ENCODE assay signal across 8 cellular contexts in genomic region chr11:67240575-67241389, GRCh38. TPM values are rescaled to one million over a fixed set of nuclear protein-coding genes. Genes with fewer than 3 reads are reported as not detected.
A peak's percentile ranks its signal among the peaks of the same experiment; 100 is the strongest.
DNase-seq lines count a peak whose midpoint lies in the region; ATAC-seq and TF ChIP-seq lines count a peak whose summit lies in the region.

No MANE protein-coding gene starts in this region.

- peaks cover 34% of the 10 kb centered on the region for H3K4me1 Mint-ChIP-seq in Calu3 (ENCODE audit: low read depth, unreplicated experiment)
- peaks cover 61% of the 10 kb centered on the region for H3K4me1 Mint-ChIP-seq in HFFc6 (ENCODE audit: low read depth)

- peak overlapping the region; percentile 93 for H3K27ac Mint-ChIP-seq in Calu3 (ENCODE audit: unreplicated experiment)
- H3K27ac Mint-ChIP-seq in HFFc6: peak overlapping the region; percentile 99

- intact Hi-C loops in Calu3 (cut with micrococcal nuclease; ENCODE audit: unreplicated experiment): loop anchor here (10.0 kb wide), 1 partner anchor 116 kb away; no protein-coding TSS in a partner anchor

- CTCF ChIA-PET in Calu3 (lab: Charles Lee): interaction anchor here (1.7 to 2.1 kb wide), 2 partner anchors 133 to 159 kb away, joined by 6 to 7 read pairs; no protein-coding TSS in a partner anchor

- TSS peak; percentile 33 for BruUV-seq in Calu3 (replicated peaks; lab: Mats Ljungman, UMichigan)

- peaks cover 72% of the 10 kb centered on the region for H3K36me3 Mint-ChIP-seq in Calu3 (ENCODE audit: insufficient read depth, unreplicated experiment)
- H3K36me3 Mint-ChIP-seq in HFFc6 (ENCODE audit: low read depth): peaks cover 50% of the 10 kb centered on the region

- H3K4me3 ChIP-seq in epithelial cell of esophagus (ENCODE audit: low read length): peak overlapping the region; percentile 96

- H3K27me3 Mint-ChIP-seq in Calu3 (ENCODE audit: unreplicated experiment): no peaks in the 10 kb centered on the region
- H3K27me3 Mint-ChIP-seq in HFFc6 (ENCODE audit: insufficient read depth): peaks cover 6% of the 10 kb centered on the region

- ATAC-seq in GM21360 (IDR thresholded peaks at IDR 0.05; ENCODE audit: unreplicated experiment): no peak

- DNase-seq in Calu3 (peak; percentile 79), HFFc6 (peak; percentile 87), NCI-H82 treated with DMSO at 0.1 percent for 48 hours (lab: John Stamatoyannopoulos, UW; ENCODE audit: unreplicated experiment) (peak; percentile 51), epithelial cell of esophagus (ENCODE audit: low read depth) (peak; percentile 77), myocyte (ENCODE audit: low read depth) (peak; percentile 61)
- DNase-seq in activated CD8-positive, alpha-beta memory T cell treated with anti-CD3 and anti-CD28 coated beads, Interleukin-2, amount 50 U/mL, for 1 hour (ENCODE audit: extremely low read depth): peak; percentile 78
- peak; percentile 61 for DNase-seq in stimulated activated CD8-positive, alpha-beta memory T cell treated with anti-CD3 and anti-CD28 coated beads, Interleukin-7, amount 100 ng/mL, for 24 hours (ENCODE audit: low read depth)

- H3K9me3 Mint-ChIP-seq in Calu3 (ENCODE audit: low read depth, unreplicated experiment) (no peaks in the 10 kb centered on the region), HFFc6 (no peaks in the 10 kb centered on the region)

- peak overlapping the region; percentile 95 for H3K4me3 Mint-ChIP-seq in Calu3 (ENCODE audit: low read depth, unreplicated experiment)
- H3K4me3 Mint-ChIP-seq in HFFc6: peak overlapping the region; percentile 100

- TF ChIP-seq CTCF in Calu3 (IDR thresholded peaks at IDR 0.05; ENCODE audit: unreplicated experiment) (no peak), HFFc6 (IDR thresholded peaks at IDR 0.05) (no peak), epithelial cell of esophagus (IDR thresholded peaks at IDR 0.05; ENCODE audit: insufficient read depth, low read depth, low read length, missing control alignments) (no peak)

RNA-seq across cellular contexts. Expression of gene GRK2, which starts 25.5 kb away (rescaled TPM):
- total RNA-seq in Calu3 (2022) (69.8 and 71.3 TPM in 2 replicates), myocyte (101 TPM in 2 replicates)
- total RNA-seq in HFFc6 (2021; fragmentation: NEBNext Ultra II Directional; extraction: Animal tissue kit (Norgen Biotek cat#: 25700)): 10 to 100 TPM; 26.2 to 35.5 (median 32.1) TPM
- 56.3 TPM for polyA plus RNA-seq in myocyte (2012)

RNA-seq across cellular contexts. Expression of gene ANKRD13D, which starts 48.3 kb away (rescaled TPM):
- total RNA-seq in Calu3 (2022) (50.8 and 58.5 TPM in 2 replicates), myocyte (18.6 and 24.5 TPM in 2 replicates)
- 10 to 100 TPM; 24.7 to 34.6 (median 26.4) TPM for total RNA-seq in HFFc6 (2021; fragmentation: NEBNext Ultra II Directional; extraction: Animal tissue kit (Norgen Biotek cat#: 25700))
- polyA plus RNA-seq in myocyte (2012): 34.4 TPM
